9 cellular contexts compared by ENCODE assay signal in the genomic region with DNA sequence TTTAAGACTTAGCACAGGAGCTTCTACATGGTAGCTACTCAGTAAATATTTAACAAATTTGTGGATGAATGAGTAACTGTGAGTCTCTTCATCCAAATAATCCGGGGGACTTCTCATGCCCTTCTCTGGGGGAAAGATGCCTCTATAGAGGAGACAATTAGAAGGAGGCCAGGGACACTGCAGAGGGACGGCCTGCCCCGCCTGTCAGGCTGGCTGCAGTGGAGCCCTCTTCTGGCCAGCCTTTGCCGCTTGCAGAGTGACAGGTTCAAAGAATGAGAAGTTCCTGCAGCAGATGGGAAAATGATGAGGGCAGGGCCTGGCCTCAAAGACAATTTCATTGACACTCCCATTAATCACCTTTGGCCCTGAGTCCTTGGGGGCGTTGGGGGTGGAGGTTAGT.
DNase-seq lines count a peak whose midpoint lies in the region; ATAC-seq and TF ChIP-seq lines count a peak whose summit lies in the region.
"Had no signal": no experiment of that assay in that cellular context is flagged by ENCODE, and none has a peak within 500 bp of the region (broad histone marks: within the 10 kb centered on the region; RNA-seq: fewer than 3 reads in every experiment).

No MANE protein-coding gene starts in this region.

- no peak overlapping the region for H3K4me2 ChIP-seq in Karpas-422 (ENCODE audit: low read depth, low read length, poor library complexity, severe bottlenecking)

- intact Hi-C loops in tibial artery (cut with DNase I; ENCODE audit: low total_unique reads), result no loop called here

- H3K9me2 ChIP-seq in Karpas-422 (replicated peaks; ENCODE audit: insufficient read depth, low read length), result no peaks in the 10 kb centered on the region

- no peak for ATAC-seq in HG03378 (IDR thresholded peaks at IDR 0.05; ENCODE audit: unreplicated experiment)

- H3K4me1 ChIP-seq in Karpas-422 (ENCODE audit: low read length), result no peaks in the 10 kb centered on the region
- peaks cover 0 to 14% (median 4%) of the 10 kb centered on the region in 4 donors for H3K4me1 ChIP-seq in tibial artery

- DNase-seq in Daoy (ENCODE audit: low read depth) (peak; percentile 50), Karpas-422 (peak; percentile 69), iPS-NIHi7 (ENCODE audit: extremely low spot score) (peak; percentile 73), AG08396 (ENCODE audit: low spot score) (no peak), tibial artery (no peak)
- DNase-seq in activated CD8-positive, alpha-beta memory T cell treated with anti-CD3 and anti-CD28 coated beads, Interleukin-2, amount 50 U/mL, for 48 hours, result peak; percentile 72
- DNase-seq in stimulated activated CD8-positive, alpha-beta memory T cell treated with anti-CD3 and anti-CD28 coated beads, Interleukin-4, amount 100 ng/mL, for 48 hours, result peak; percentile 73

- no peaks in the 10 kb centered on the region for H4K20me1 ChIP-seq in Karpas-422 (ENCODE audit: insufficient read depth, low read depth, low read length)

- H3K4me3 ChIP-seq in Karpas-422 (ENCODE audit: low read length) (no peak overlapping the region), tibial artery (no peak overlapping the region)
- H3K4me3 ChIP-seq: cardiac muscle cell had no signal

- H2AFZ ChIP-seq in Karpas-422 (ENCODE audit: low read length), result no peak overlapping the region

- no peaks in the 10 kb centered on the region for H3K79me2 ChIP-seq in Karpas-422 (ENCODE audit: low read length)

- H3K27me3 ChIP-seq in Karpas-422 (ENCODE audit: low read length), result no peaks in the 10 kb centered on the region
- peaks cover 0 to 3% of the 10 kb centered on the region in 2 donors for H3K27me3 ChIP-seq in tibial artery

- H3K36me3 ChIP-seq in Karpas-422 (ENCODE audit: insufficient read depth, low read length) (no peaks in the 10 kb centered on the region), tibial artery (no peaks in the 10 kb centered on the region)
- H3K36me3 ChIP-seq: cardiac muscle cell had no signal

- no peak overlapping the region for H3K9ac ChIP-seq in Karpas-422 (ENCODE audit: low read length)

- TF ChIP-seq CTCF in tibial artery (IDR thresholded peaks at IDR 0.05), result no peak

- H3K27ac ChIP-seq in Karpas-422 (ENCODE audit: low read length) (no peak overlapping the region), tibial artery (no peak overlapping the region)
- H3K27ac ChIP-seq: cardiac muscle cell had no signal

- H3K9me3 ChIP-seq in Karpas-422 (ENCODE audit: low read length), result no peaks in the 10 kb centered on the region
- no peaks in the 10 kb centered on the region for H3K9me3 ChIP-seq in tibial artery

Comparison
In these comparisons a context has a peak if more than half of its experiments do, and no peak if none do; other contexts are left out.
1. DNase-seq: peak in Daoy (single experiment), Karpas-422 (single experiment), activated CD8-positive, alpha-beta memory T cell treated with anti-CD3 and anti-CD28 coated beads, Interleukin-2, amount 50 U/mL, for 48 hours (single experiment), iPS-NIHi7 (single experiment) and stimulated activated CD8-positive, alpha-beta memory T cell treated with anti-CD3 and anti-CD28 coated beads, Interleukin-4, amount 100 ng/mL, for 48 hours (single experiment); none in AG08396 (single experiment) and tibial artery (0 of 2).